Comparison of ENCODE assay signal across 9 cellular contexts in the genomic region with DNA sequence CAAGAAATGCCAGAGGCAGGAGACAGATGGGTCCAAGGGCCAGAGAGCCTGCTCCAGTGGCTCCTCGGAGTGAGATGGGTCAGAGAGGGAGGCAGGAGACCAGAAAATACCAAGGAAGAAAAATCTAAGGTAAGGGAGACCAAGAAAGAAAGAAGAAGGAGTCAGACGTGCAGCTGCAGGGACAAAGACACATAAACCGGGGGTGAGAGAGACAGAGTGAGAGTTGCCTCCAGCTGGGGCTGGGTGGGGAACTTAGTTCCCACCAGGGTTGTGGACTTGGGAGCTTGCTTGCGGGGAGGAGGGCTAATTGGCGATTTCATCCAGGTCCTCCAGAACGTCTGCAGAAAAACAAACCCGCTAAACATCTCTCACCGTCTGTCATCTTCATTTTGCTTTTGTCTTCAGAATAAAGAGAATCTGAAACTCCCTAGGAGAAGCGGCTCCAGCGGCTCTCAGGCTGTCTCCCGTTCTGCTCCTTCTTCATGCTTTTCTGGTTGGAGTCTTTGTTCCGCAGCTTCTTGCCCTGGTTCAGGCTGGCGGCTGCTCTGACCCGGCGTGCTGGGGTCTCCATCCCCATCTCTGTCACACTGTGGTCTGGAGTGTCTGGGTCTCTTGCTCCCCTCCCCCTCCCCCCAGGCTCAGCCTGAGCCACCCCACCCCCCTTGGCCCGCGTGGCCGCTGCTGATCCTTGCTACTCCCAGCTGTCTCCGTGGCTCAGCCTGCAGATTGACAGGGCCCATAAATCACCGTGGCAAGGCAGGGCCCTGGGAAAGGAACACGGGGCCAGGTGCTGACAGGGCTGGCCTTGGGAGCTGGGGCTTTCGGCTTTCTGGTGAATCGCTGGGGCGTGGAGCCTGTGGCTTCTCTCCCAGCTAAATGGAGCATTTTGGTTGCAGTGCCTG.
DNase-seq lines count a peak whose midpoint lies in the region; ATAC-seq and TF ChIP-seq lines count a peak whose summit lies in the region.
"Had no signal": no experiment of that assay in that cellular context is flagged by ENCODE, and none has a peak within 500 bp of the region (broad histone marks: within the 10 kb centered on the region; RNA-seq: fewer than 3 reads in every experiment).

No MANE protein-coding gene starts in this region.

- no peaks in the 10 kb centered on the region for H3F3A ChIP-seq in Loucy (ENCODE audit: low read depth)

- peak overlapping the region; percentile 53; the same call in 1 of the 2 replicates for H2AFZ ChIP-seq in Loucy (ENCODE audit: low read length)

- H4K20me1 ChIP-seq in BLaER1 treated with 17β-estradiol and CSF1 and Interleukin-3, amounts not matched to agents 10 nM and 100 nM: no peaks in the 10 kb centered on the region
- H4K20me1 ChIP-seq in Loucy (ENCODE audit: insufficient read depth, low read length, poor library complexity, severe bottlenecking): no peaks in the 10 kb centered on the region

- H3K36me3 ChIP-seq in BLaER1 treated with 17β-estradiol and CSF1 and Interleukin-3, amounts not matched to agents 10 nM and 100 nM: no peaks in the 10 kb centered on the region
- H3K36me3 ChIP-seq in Loucy (ENCODE audit: insufficient read depth, low read length): no peaks in the 10 kb centered on the region
- H3K36me3 ChIP-seq in NT2/D1 (ENCODE audit: insufficient read depth, insufficient read length, low read length): no peaks in the 10 kb centered on the region
- no peaks in the 10 kb centered on the region for H3K36me3 ChIP-seq in spleen
- H3K36me3 ChIP-seq: right atrium auricular region had no signal

- H3K79me2 ChIP-seq in Loucy (ENCODE audit: insufficient read depth, low read length): no peaks in the 10 kb centered on the region

- ATAC-seq in left colon: peak; percentile 84
- ATAC-seq in GM21529 (IDR thresholded peaks at IDR 0.05; ENCODE audit: unreplicated experiment): no peak

- peak overlapping the region in 2 of 11 experiments; percentile 12 to 18; a peak in 1 of 22 replicates for H3K27ac ChIP-seq in BLaER1 treated with 17β-estradiol and CSF1 and Interleukin-3, amounts not matched to agents 10 nM and 100 nM
- H3K27ac ChIP-seq in spleen: no peak overlapping the region
- H3K27ac ChIP-seq: right atrium auricular region had no signal

- 14 to 26% (median 20%) methylated on average over 22 to 24 of the region's 24 CpGs for WGBS in spleen, 5 donors

- H3K9me3 ChIP-seq in BLaER1 treated with 17β-estradiol and CSF1 and Interleukin-3, amounts not matched to agents 10 nM and 100 nM (replicated peaks in 1 of 11): no peaks in the 10 kb centered on the region
- H3K9me3 ChIP-seq in Loucy (ENCODE audit: insufficient read depth, low read depth, low read length) (no peaks in the 10 kb centered on the region), NT2/D1 (ENCODE audit: insufficient read depth, low read length) (no peaks in the 10 kb centered on the region), spleen (no peaks in the 10 kb centered on the region)
- H3K9me3 ChIP-seq: right atrium auricular region had no signal

- intact Hi-C loops in left colon (cut with DNase I, micrococcal nuclease): loop anchor here in 1 of 2 donors (5.0 kb wide), 1 partner anchor 303 kb away; no protein-coding TSS in a partner anchor
- intact Hi-C loops in spleen (cut with DNase I; ENCODE audit: low total_unique reads): loop anchor here (5.0 kb wide), 1 partner anchor 303 kb away; no protein-coding TSS in a partner anchor

- TF ChIP-seq CTCF in Loucy (conservative IDR thresholded peaks at IDR 0.05; ENCODE audit: low read length) (no peak), spleen (IDR thresholded peaks at IDR 0.05 in 8 of 11, conservative IDR thresholded peaks at IDR 0.05 in 3 of 11) (no peak)

- H3K9ac ChIP-seq in BLaER1 treated with 17β-estradiol and CSF1 and Interleukin-3, amounts not matched to agents 10 nM and 100 nM: peak overlapping the region in 4 of 11 experiments; percentile 8 to 44 (median 28); a peak in 5 of 22 replicates
- H3K9ac ChIP-seq in Loucy (ENCODE audit: low read depth, low read length, poor library complexity, severe bottlenecking) (no peak overlapping the region), NT2/D1 (ENCODE audit: insufficient read length, low read depth) (peak overlapping the region; percentile 39)

- H3K27me3 ChIP-seq in BLaER1 treated with 17β-estradiol and CSF1 and Interleukin-3, amounts not matched to agents 10 nM and 100 nM: peaks cover 0 to 11% (median 0%) of the 10 kb centered on the region in 11 experiments; a peak in 4 of 22 replicates
- no peaks in the 10 kb centered on the region for H3K27me3 ChIP-seq in Loucy (ENCODE audit: insufficient read depth, low read length, poor library complexity, severe bottlenecking)
- H3K27me3 ChIP-seq in NT2/D1 (ENCODE audit: insufficient read depth, insufficient read length): peaks cover 4% of the 10 kb centered on the region
- peaks cover 0 to 69% (median 10%) of the 10 kb centered on the region in 7 donors for H3K27me3 ChIP-seq in spleen (replicated peaks in 1 of 7)
- H3K27me3 ChIP-seq: right atrium auricular region had no signal

- DNase-seq in NT2/D1 (ENCODE audit: low read depth, low spot score) (no peak), left colon (peak; percentile 30 to 49), HuH-7.5 (ENCODE audit: low spot score) (no peak), spleen (no peak), epidermal melanocyte (ENCODE audit: insufficient read length, low spot score) (no peak)

- H3K4me1 ChIP-seq in BLaER1 treated with 17β-estradiol and CSF1 and Interleukin-3, amounts not matched to agents 10 nM and 100 nM: peaks cover 0 to 61% (median 37%) of the 10 kb centered on the region in 10 experiments; a peak in 16 of 20 replicates
- no peaks in the 10 kb centered on the region for H3K4me1 ChIP-seq in Loucy (ENCODE audit: insufficient read depth, low read length, poor library complexity, severe bottlenecking)
- peaks cover 10% of the 10 kb centered on the region for H3K4me1 ChIP-seq in NT2/D1 (ENCODE audit: insufficient read depth, insufficient read length)
- peaks cover 0 to 17% (median 5%) of the 10 kb centered on the region in 6 donors for H3K4me1 ChIP-seq in spleen
- H3K4me1 ChIP-seq: right atrium auricular region had no signal

- no peak overlapping the region for H3K4me3 ChIP-seq in BLaER1 treated with 17β-estradiol and CSF1 and Interleukin-3, amounts not matched to agents 10 nM and 100 nM
- no peak overlapping the region for H3K4me3 ChIP-seq in Loucy (ENCODE audit: low read length, poor library complexity, severe bottlenecking)
- H3K4me3 ChIP-seq in NT2/D1 (ENCODE audit: insufficient read length, low read depth): peak overlapping the region; percentile 20
- H3K4me3 ChIP-seq in spleen: no peak overlapping the region
- H3K4me3 ChIP-seq: right atrium auricular region had no signal

- no peak for TF ChIP-seq POLR2A in spleen (IDR thresholded peaks at IDR 0.05)

- peak overlapping the region; percentile 54 to 81 (median 75) for H3K4me2 ChIP-seq in BLaER1 treated with 17β-estradiol and CSF1 and Interleukin-3, amounts not matched to agents 10 nM and 100 nM
- peak overlapping the region; percentile 15 for H3K4me2 ChIP-seq in Loucy (ENCODE audit: low read depth, low read length, poor library complexity, severe bottlenecking)

- H3K9me2 ChIP-seq in Loucy (replicated peaks; ENCODE audit: low read depth, low read length): no peaks in the 10 kb centered on the region

Comparison
In these comparisons a context has a peak if more than half of its experiments do, and no peak if none do; other contexts are left out.
1. DNase-seq: peak in left colon (2 of 2); none in NT2/D1 (single experiment), HuH-7.5 (single experiment), spleen (single experiment) and epidermal melanocyte (single experiment).